In the genomic region with DNA sequence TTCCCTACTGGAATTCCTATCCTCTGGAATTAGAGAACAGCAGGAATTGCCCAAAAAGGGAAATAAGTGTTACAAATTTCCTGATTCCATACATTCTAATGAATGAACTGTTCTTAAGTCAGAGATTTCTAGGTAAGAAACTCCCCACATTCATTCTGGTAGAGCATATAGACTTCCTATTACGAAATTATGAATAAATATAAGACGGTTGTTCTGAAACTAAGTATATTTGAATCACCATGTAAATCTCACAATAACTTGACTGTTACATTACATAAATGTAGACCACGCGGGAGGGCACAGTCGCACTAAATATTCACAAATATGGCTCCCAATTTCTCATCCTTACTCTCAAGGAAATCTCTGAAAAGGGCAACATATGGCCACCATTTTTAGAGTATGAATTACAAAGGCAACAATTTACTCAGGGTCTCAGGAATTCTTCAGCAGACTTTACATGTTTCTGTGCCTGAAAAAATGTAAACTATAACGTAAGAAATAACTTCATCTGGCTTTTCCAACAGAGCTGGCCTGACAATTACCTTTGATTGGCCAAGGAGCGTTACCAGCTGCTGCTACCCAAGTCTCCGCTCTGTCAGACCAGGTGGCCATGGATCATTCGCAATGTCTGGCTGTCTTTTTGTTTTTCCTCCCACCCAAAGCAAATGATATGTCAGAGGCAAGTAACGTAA, we compare ENCODE assay signal across 2 cellular contexts.
TF ChIP-seq lines count a peak whose summit lies in the region.

No MANE protein-coding gene starts in this region.

TF ChIP-seq in HCT116, 20 proteins besides CTCF, POLR2A, EP300 and RAD21:
- TF ChIP-seq EZH2phosphoT487 (IDR thresholded peaks at IDR 0.05; ENCODE audit: borderline replicate concordance) (no peak), TCF7L2 (IDR thresholded peaks at IDR 0.05; ENCODE audit: borderline replicate concordance, extremely low read depth, insufficient read depth, insufficient read length) (no peak), EGR1 (IDR thresholded peaks at IDR 0.05; ENCODE audit: low read depth) (no peak), CEBPB (IDR thresholded peaks at IDR 0.05; ENCODE audit: low read depth) (no peak), SP1 (IDR thresholded peaks at IDR 0.05; ENCODE audit: low read depth) (no peak), SIN3A (IDR thresholded peaks at IDR 0.05; ENCODE audit: low read depth) (no peak), CBX3 (IDR thresholded peaks at IDR 0.05; ENCODE audit: low read depth) (no peak), FOSL1 (IDR thresholded peaks at IDR 0.05; ENCODE audit: low read depth) (no peak), ZNF274 (IDR thresholded peaks at IDR 0.05; ENCODE audit: low read depth, low read length) (no peak), POLR2AphosphoS5 (IDR thresholded peaks at IDR 0.05; ENCODE audit: low read depth, low read length) (no peak)

TF ChIP-seq in IMR-90, 13 proteins besides CTCF, POLR2A, EP300 and RAD21:
- TF ChIP-seq NFE2L2 (IDR thresholded peaks at IDR 0.05; ENCODE audit: low read depth, low read length) (no peak), MXI1 (IDR thresholded peaks at IDR 0.05; ENCODE audit: borderline replicate concordance, low read depth, low read length) (no peak), SMC3 (IDR thresholded peaks at IDR 0.05; ENCODE audit: low read depth, low read length) (no peak)
TF ChIP-seq in IMR-90: peak in this region for 0.
